16 cellular contexts compared by ENCODE assay signal in the genomic region with DNA sequence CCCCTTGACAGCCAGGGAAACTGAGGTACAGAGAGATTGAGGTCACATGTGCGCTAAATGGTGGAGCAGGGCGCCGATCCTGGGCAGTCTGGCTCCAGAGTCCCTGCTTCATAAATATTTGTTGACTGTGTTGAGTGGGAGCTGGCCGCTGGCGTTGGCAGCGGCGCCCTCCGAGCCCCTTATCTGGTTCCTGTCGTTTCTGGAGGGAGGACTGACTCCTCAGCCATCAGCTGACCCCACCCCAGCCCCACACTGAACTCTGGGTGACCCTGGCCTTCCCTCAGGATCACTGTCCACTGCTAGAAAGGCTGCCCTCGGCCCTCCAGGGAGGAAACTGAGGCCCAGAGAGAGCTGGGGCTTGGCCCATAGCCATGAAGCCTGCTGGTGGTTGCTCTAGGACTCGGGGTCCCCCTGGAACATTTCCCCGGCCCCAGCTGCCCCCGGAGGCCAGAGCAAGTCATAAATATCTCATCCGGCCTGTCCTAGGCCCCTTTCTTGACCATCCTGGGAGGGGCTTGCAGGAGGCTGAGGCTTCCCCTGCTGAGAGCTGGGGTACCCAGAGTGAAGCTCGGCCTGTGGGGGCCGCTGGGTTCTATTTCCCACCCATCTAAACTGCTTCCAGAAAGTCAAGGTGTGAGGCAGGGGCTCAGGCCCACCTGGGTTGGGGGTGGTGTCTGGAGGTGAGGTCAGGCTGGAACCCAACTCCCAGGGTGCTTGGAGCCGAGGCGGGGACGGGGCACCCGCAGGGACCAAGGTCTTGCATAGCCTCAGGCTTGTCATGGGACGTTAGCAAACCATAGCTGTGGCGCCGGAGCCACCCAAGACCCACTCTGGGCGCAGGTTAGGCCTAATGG. TPM values are rescaled to one million over a fixed set of nuclear protein-coding genes. Genes with fewer than 3 reads are reported as not detected.
DNase-seq lines count a peak whose midpoint lies in the region; ATAC-seq and TF ChIP-seq lines count a peak whose summit lies in the region.
"Had no signal": no experiment of that assay in that cellular context is flagged by ENCODE, and none has a peak within 500 bp of the region (broad histone marks: within the 10 kb centered on the region; RNA-seq: fewer than 3 reads in every experiment).

No MANE protein-coding gene starts in this region.

- H3K27ac ChIP-seq in DND-41 (ENCODE audit: low read length) (0 out of 2 replicates have a peak overlapping the region, but pooled peaks have one; percentile 27), WERI-Rb-1 (peak overlapping the region; percentile 84), mesendoderm (ENCODE audit: low read depth, low read length) (peak overlapping the region; percentile 22), stomach smooth muscle (ENCODE audit: low read length) (peak overlapping the region; percentile 18)
- H3K27ac ChIP-seq: suprapubic skin had no signal

- no peak overlapping the region for H4K5ac ChIP-seq in mesendoderm (ENCODE audit: low read length)

- ATAC-seq in DND-41 (ENCODE audit: insufficient read depth, low read depth), result no peak

- H3K4me2 ChIP-seq in DND-41 (ENCODE audit: insufficient read depth, low read length) (peak overlapping the region; percentile 75; the same call in 1 of the 2 replicates), mesendoderm (ENCODE audit: low read length) (no peak overlapping the region)

- H3K4me3 ChIP-seq in DND-41 (ENCODE audit: low read depth in 1 of 2, low read length in 2 of 2) (0 out of 4 replicates have a peak overlapping the region, but pooled peaks of 1 of the 2 experiments have one; percentile 7), WERI-Rb-1 (ENCODE audit: low read depth, low read length) (no peak overlapping the region; the same call in 1 of the 2 replicates), mesendoderm (ENCODE audit: low read length) (no peak overlapping the region), stomach smooth muscle (ENCODE audit: low read length in 2 of 2) (no peak overlapping the region)
- H3K4me3 ChIP-seq: suprapubic skin had no signal

- H3K18ac ChIP-seq in mesendoderm (ENCODE audit: low read length), result peak overlapping the region; percentile 8

- H3K36me3 ChIP-seq in DND-41 (ENCODE audit: insufficient read depth, low read length) (peaks cover 36% of the 10 kb centered on the region), WERI-Rb-1 (peaks cover 4% of the 10 kb centered on the region; the same call in 1 of the 2 replicates), mesendoderm (ENCODE audit: control insufficient read depth, insufficient read depth, low read length) (no peaks in the 10 kb centered on the region), stomach smooth muscle (ENCODE audit: control insufficient read depth in 2 of 2, insufficient read depth in 2 of 2, low read length in 2 of 2) (no peaks in the 10 kb centered on the region)
- H3K36me3 ChIP-seq: suprapubic skin had no signal

- H3K4me1 ChIP-seq in DND-41 (ENCODE audit: insufficient read depth, low read length) (peaks cover 52% of the 10 kb centered on the region), mesendoderm (ENCODE audit: control insufficient read depth, low read depth, low read length) (peaks cover 30% of the 10 kb centered on the region), stomach smooth muscle (ENCODE audit: control insufficient read depth, insufficient read depth, low read length) (peaks cover 45% of the 10 kb centered on the region)

- TF ChIP-seq CTCF in DND-41 (IDR thresholded peaks at IDR 0.05; ENCODE audit: borderline replicate concordance, extremely low read depth, low read length, poor library complexity, severe bottlenecking) (no peak), WERI-Rb-1 (IDR thresholded peaks at IDR 0.05; ENCODE audit: low read depth, low read length) (no peak)

- peaks cover 94% of the 10 kb centered on the region for H4K20me1 ChIP-seq in DND-41 (ENCODE audit: insufficient read depth, low read length)

- H3K9me3 ChIP-seq in DND-41 (ENCODE audit: insufficient read depth, low read length, severe bottlenecking) (no peaks in the 10 kb centered on the region), WERI-Rb-1 (ENCODE audit: severe bottlenecking) (no peaks in the 10 kb centered on the region), stomach smooth muscle (ENCODE audit: control insufficient read depth in 2 of 2, low read length in 2 of 2) (no peaks in the 10 kb centered on the region)
- H3K9me3 ChIP-seq: suprapubic skin had no signal

- H3K56ac ChIP-seq in mesendoderm (ENCODE audit: low read length), result peak overlapping the region; percentile 78

- no peak overlapping the region for H3K4ac ChIP-seq in mesendoderm (ENCODE audit: low read depth, low read length)

- H2AFZ ChIP-seq in DND-41 (ENCODE audit: low read depth, low read length), result no peak overlapping the region

- no peak overlapping the region; the same call in 1 of the 2 replicates for H3K9ac ChIP-seq in DND-41 (ENCODE audit: low read depth, low read length)
- H3K9ac ChIP-seq in mesendoderm (ENCODE audit: low read length), result peak overlapping the region; percentile 49
- no peak overlapping the region for H3K9ac ChIP-seq in stomach smooth muscle (ENCODE audit: low read length in 2 of 2)

- H2BK15ac ChIP-seq in mesendoderm (replicated peaks; ENCODE audit: low read depth), result no peak overlapping the region

- H3K79me2 ChIP-seq in DND-41 (ENCODE audit: insufficient read depth, low read length) (peaks cover 99% of the 10 kb centered on the region), mesendoderm (ENCODE audit: control insufficient read depth, insufficient read depth, low read length) (peaks cover 68% of the 10 kb centered on the region)

- no CpG with 5 or more reads among the region's 24 CpGs for WGBS in mesendoderm (ENCODE audit: extremely low coverage, insufficient coverage, low lambda C conversion rate)

- peak overlapping the region; percentile 45 for H2AK5ac ChIP-seq in mesendoderm (ENCODE audit: low read length)

- peak overlapping the region; percentile 97 for H3K23ac ChIP-seq in mesendoderm (ENCODE audit: low read length)

- H4K8ac ChIP-seq in mesendoderm (ENCODE audit: low read depth, low read length), result no peak overlapping the region

- H2BK5ac ChIP-seq in mesendoderm (ENCODE audit: low read length), result peak overlapping the region; percentile 82

- no peak overlapping the region for H2BK120ac ChIP-seq in mesendoderm (ENCODE audit: low read depth, low read length)

- DNase-seq in DND-41 (no peak), WERI-Rb-1 (no peak), mesendoderm (no peak), AG20443 (ENCODE audit: low spot score) (no peak), NCI-H748 (lab: John Stamatoyannopoulos, UW; ENCODE audit: unreplicated experiment) (no peak), DMS 273 treated with DMSO at 0.1 percent for 48 hours (lab: John Stamatoyannopoulos, UW) (no peak), hypothalamus (lab: John Stamatoyannopoulos, UW) (no peak)
- DNase-seq: activated CD4-positive, alpha-beta T cell treated with anti-CD3 and anti-CD28 coated beads for 1 hour; activated CD8-positive, alpha-beta memory T cell treated with anti-CD3 and anti-CD28 coated beads, Interleukin-2, amount 50 U/mL, for 4 hours; AML-193; effector memory CD4-positive, alpha-beta T cell; NCI-H187; stimulated activated CD4-positive, alpha-beta T cell treated with anti-CD3 and anti-CD28 coated beads, Interleukin-15, amount 100 ng/mL, for 24 hours; T-helper 1 cell had no signal

- H3K27me3 ChIP-seq in DND-41 (ENCODE audit: insufficient read depth, low read length, poor library complexity) (no peaks in the 10 kb centered on the region), WERI-Rb-1 (ENCODE audit: insufficient read depth, low read depth, severe bottlenecking) (no peaks in the 10 kb centered on the region), mesendoderm (ENCODE audit: insufficient read depth, low read length, poor library complexity) (no peaks in the 10 kb centered on the region), stomach smooth muscle (ENCODE audit: control insufficient read depth in 1 of 2, insufficient read depth in 2 of 2, low read length in 2 of 2) (no peaks in the 10 kb centered on the region)
- H3K27me3 ChIP-seq: suprapubic skin had no signal

- peaks cover 38% of the 10 kb centered on the region for H3K79me1 ChIP-seq in mesendoderm (ENCODE audit: low read length)

RNA-seq across cellular contexts. Expression of gene GSE1, which starts 51.6 kb away (rescaled TPM):
- 16.7 TPM for polyA plus RNA-seq in mesendoderm (2013, experiment 1 of 2)
- polyA plus RNA-seq in mesendoderm (2013, experiment 2 of 2), result 17.3 TPM

Comparison
In these comparisons a context has a peak if more than half of its experiments do, and no peak if none do; other contexts are left out.
1. H3K27ac ChIP-seq: peak in every context shown above with its lines; median percentile 84 in WERI-Rb-1; 27 in DND-41; 22 in mesendoderm; 18 in stomach smooth muscle.